15 cellular contexts compared by ENCODE assay signal in genomic region chr5:149235841-149236240, GRCh38. TPM values are rescaled to one million over a fixed set of nuclear protein-coding genes. Genes with fewer than 3 reads are reported as not detected.
"Had no signal": no experiment of that assay in that cellular context is flagged by ENCODE, and none has a peak within 500 bp of the region (broad histone marks: within the 10 kb centered on the region; RNA-seq: fewer than 3 reads in every experiment).

No MANE protein-coding gene starts in this region.

- H3K9me3 ChIP-seq: suprapubic skin had no signal

- DNase-seq: activated CD4-positive, CD25-positive, alpha-beta regulatory T cell; activated naive CD4-positive, alpha-beta T cell treated with anti-CD3 and anti-CD28 coated beads for 36 hours; activated naive CD8-positive, alpha-beta T cell treated with anti-CD3 and anti-CD28 coated beads, Interleukin-2, amount 50 U/mL, for 24 hours; activated T-cell treated with anti-CD3 and anti-CD28 coated beads for 4 hours; aorta; erythroblast; naive thymus-derived CD4-positive, alpha-beta T cell; small intestine; stimulated activated CD4-positive, alpha-beta T cell treated with anti-CD3 and anti-CD28 coated beads, Interleukin-4, amount 100 ng/mL, for 24 hours; stimulated activated naive CD4-positive, alpha-beta T cell treated with Interleukin-2 at 50 U/mL for 16 hours; SW 1271 had no signal

- H3K4me3 ChIP-seq: suprapubic skin had no signal

- H3K27ac ChIP-seq: parathyroid adenoma, suprapubic skin had no signal

- H3K4me3 Mint-ChIP-seq: activated naive CD4-positive, alpha-beta T cell treated with anti-CD3 and anti-CD28 coated beads for 36 hours; activated naive CD8-positive, alpha-beta T cell treated with anti-CD3 and anti-CD28 coated beads, Interleukin-2, amount 50 U/mL, for 24 hours; naive thymus-derived CD4-positive, alpha-beta T cell; T-helper 2 cell treated with Interferon-gamma antibody and Interleukin-4, amounts not matched to agents 5 μg/mL and 100 μg/mL, for 36 hours had no signal

- H3K9ac ChIP-seq: parathyroid adenoma had no signal

- ATAC-seq: activated naive CD8-positive, alpha-beta T cell treated with anti-CD3 and anti-CD28 coated beads, Interleukin-2, amount 50 U/mL, for 24 hours; naive thymus-derived CD4-positive, alpha-beta T cell had no signal

- H3K27me3 Mint-ChIP-seq: activated naive CD8-positive, alpha-beta T cell treated with anti-CD3 and anti-CD28 coated beads, Interleukin-2, amount 50 U/mL, for 24 hours had no signal

- H3K27me3 ChIP-seq: suprapubic skin had no signal

- H3K79me2 ChIP-seq: parathyroid adenoma had no signal

- H3K27ac Mint-ChIP-seq: activated naive CD4-positive, alpha-beta T cell treated with anti-CD3 and anti-CD28 coated beads for 36 hours; activated naive CD8-positive, alpha-beta T cell treated with anti-CD3 and anti-CD28 coated beads, Interleukin-2, amount 50 U/mL, for 24 hours; activated T-helper 2 cell treated with anti-CD3 and anti-CD28 coated beads, Interferon-gamma antibody, Interleukin-2, Interleukin-4, amounts not matched to agents 10 μg/mL and 5 μg/mL and 100 μg/mL, durations not matched to agents 14 hours and 24 hours and 36 hours; T-helper 2 cell treated with Interferon-gamma antibody and Interleukin-4, amounts not matched to agents 5 μg/mL and 100 μg/mL, for 36 hours had no signal

- H3K9me3 Mint-ChIP-seq: activated naive CD4-positive, alpha-beta T cell treated with anti-CD3 and anti-CD28 coated beads for 36 hours; activated naive CD8-positive, alpha-beta T cell treated with anti-CD3 and anti-CD28 coated beads, Interleukin-2, amount 50 U/mL, for 24 hours; T-helper 2 cell treated with Interferon-gamma antibody and Interleukin-4, amounts not matched to agents 5 μg/mL and 100 μg/mL, for 36 hours had no signal

RNA-seq across cellular contexts. Expression of gene AFAP1L1, which starts 35.8 kb away (rescaled TPM):
- total RNA-seq: activated T-helper 2 cell treated with anti-CD3 and anti-CD28 coated beads, Interferon-gamma antibody, Interleukin-2, Interleukin-4, amounts not matched to agents 10 μg/mL and 5 μg/mL and 100 μg/mL, durations not matched to agents 14 hours and 24 hours and 36 hours had no signal
